ENCODE assay signal across 24 cellular contexts in genomic region chr14:101521306-101521935, GRCh38. TPM values are rescaled to one million over a fixed set of nuclear protein-coding genes. Genes with fewer than 3 reads are reported as not detected.
"Had no signal": no experiment of that assay in that cellular context is flagged by ENCODE, and none has a peak within 500 bp of the region (broad histone marks: within the 10 kb centered on the region; RNA-seq: fewer than 3 reads in every experiment).

No MANE protein-coding gene starts in this region.

- DNase-seq: activated CD4-positive, alpha-beta memory T cell treated with anti-CD3 and anti-CD28 coated beads, Interleukin-2, amount 10 ng/mL, durations not matched to agents 7 days and 5 days; activated CD4-positive, alpha-beta T cell treated with anti-CD3 and anti-CD28 coated beads for 36 hours; activated naive CD4-positive, alpha-beta T cell; activated naive CD8-positive, alpha-beta T cell treated with anti-CD3 and anti-CD28 coated beads, Interleukin-2, amount 10 ng/mL, durations not matched to agents 7 days and 5 days; activated T-cell treated with anti-CD3 and anti-CD28 coated beads, Interleukin-2, amount 50 U/mL, for 1 hour; colonic mucosa; endodermal cell; foreskin keratinocyte; kidney; mucosa of descending colon; naive B cell; stimulated activated CD4-positive, alpha-beta T cell treated with anti-CD3 and anti-CD28 coated beads, Interleukin-12 subunit alpha, Interleukin-12 subunit beta, amount 100 ng/mL, for 4 hours; stimulated activated CD4-positive, alpha-beta T cell treated with anti-CD3 and anti-CD28 coated beads, Interleukin-2, amount 100 ng/mL, for 24 hours; stimulated activated naive CD8-positive, alpha-beta T cell treated with anti-CD3 and anti-CD28 coated beads, Interleukin-15, Interleukin-2, amounts not matched to agents 100 U/mL and 50 U/mL, for 24 hours; T-cell; trophoblast cell had no signal

- H3K4me1 Mint-ChIP-seq: activated CD4-positive, alpha-beta memory T cell treated with anti-CD3 and anti-CD28 coated beads, Interleukin-2, amount 10 ng/mL, durations not matched to agents 7 days and 5 days; activated CD4-positive, alpha-beta T cell treated with anti-CD3 and anti-CD28 coated beads for 36 hours; activated naive CD8-positive, alpha-beta T cell treated with anti-CD3 and anti-CD28 coated beads, Interleukin-2, amount 10 ng/mL, durations not matched to agents 7 days and 5 days; central memory CD8-positive, alpha-beta T cell; memory B cell; naive B cell; T-cell had no signal

- H3K4me1 ChIP-seq: colonic mucosa, foreskin keratinocyte, left ventricle myocardium inferior had no signal

- H3K36me3 Mint-ChIP-seq: activated naive CD8-positive, alpha-beta T cell treated with anti-CD3 and anti-CD28 coated beads, Interleukin-2, amount 10 ng/mL, durations not matched to agents 7 days and 5 days; memory B cell; T-cell had no signal

- H3K27me3 Mint-ChIP-seq: activated CD4-positive, alpha-beta memory T cell treated with anti-CD3 and anti-CD28 coated beads, Interleukin-2, amount 10 ng/mL, durations not matched to agents 7 days and 5 days; activated CD4-positive, alpha-beta T cell treated with anti-CD3 and anti-CD28 coated beads for 36 hours; activated naive CD8-positive, alpha-beta T cell treated with anti-CD3 and anti-CD28 coated beads, Interleukin-2, amount 10 ng/mL, durations not matched to agents 7 days and 5 days; memory B cell had no signal

- H3K27me3 ChIP-seq: body of pancreas, colonic mucosa, foreskin keratinocyte had no signal

- H3K9me3 ChIP-seq: body of pancreas, colonic mucosa, left ventricle myocardium inferior, mucosa of descending colon had no signal

- H3K27ac Mint-ChIP-seq: activated CD4-positive, alpha-beta memory T cell treated with anti-CD3 and anti-CD28 coated beads, Interleukin-2, amount 10 ng/mL, durations not matched to agents 7 days and 5 days; activated CD4-positive, alpha-beta T cell treated with anti-CD3 and anti-CD28 coated beads for 36 hours; activated naive CD8-positive, alpha-beta T cell treated with anti-CD3 and anti-CD28 coated beads, Interleukin-2, amount 10 ng/mL, durations not matched to agents 7 days and 5 days; activated T-helper 17 cell treated with anti-CD3 and anti-CD28 coated beads, Interleukin-2, amount 50 U/mL, for 72 hours; endodermal cell; memory B cell; naive B cell; T-cell; WTC11 had no signal

- H3K9me3 Mint-ChIP-seq: activated CD4-positive, alpha-beta memory T cell treated with anti-CD3 and anti-CD28 coated beads, Interleukin-2, amount 10 ng/mL, durations not matched to agents 7 days and 5 days; activated naive CD8-positive, alpha-beta T cell treated with anti-CD3 and anti-CD28 coated beads, Interleukin-2, amount 10 ng/mL, durations not matched to agents 7 days and 5 days; activated T-helper 17 cell treated with anti-CD3 and anti-CD28 coated beads, Interleukin-2, amount 50 U/mL, for 72 hours; central memory CD8-positive, alpha-beta T cell; memory B cell had no signal

- H3K4me3 Mint-ChIP-seq: activated CD4-positive, alpha-beta memory T cell treated with anti-CD3 and anti-CD28 coated beads, Interleukin-2, amount 10 ng/mL, durations not matched to agents 7 days and 5 days; activated CD4-positive, alpha-beta T cell treated with anti-CD3 and anti-CD28 coated beads for 36 hours; activated naive CD8-positive, alpha-beta T cell treated with anti-CD3 and anti-CD28 coated beads, Interleukin-2, amount 10 ng/mL, durations not matched to agents 7 days and 5 days; activated T-helper 17 cell treated with anti-CD3 and anti-CD28 coated beads, Interleukin-2, amount 50 U/mL, for 72 hours; central memory CD8-positive, alpha-beta T cell; endodermal cell; memory B cell; naive B cell; T-cell; WTC11 had no signal

- H3K36me3 ChIP-seq: colonic mucosa, left ventricle myocardium inferior had no signal

- H3K4me3 ChIP-seq: body of pancreas, colonic mucosa, left ventricle myocardium inferior, mucosa of descending colon had no signal

- H3K27ac ChIP-seq: body of pancreas, colonic mucosa, epithelial cell of prostate, foreskin keratinocyte had no signal

RNA-seq across cellular contexts. Expression of gene DIO3, which starts 39.9 kb away (rescaled TPM):
- total RNA-seq: activated CD4-positive, alpha-beta memory T cell treated with anti-CD3 and anti-CD28 coated beads, Interleukin-2, amount 10 ng/mL, durations not matched to agents 7 days and 5 days; activated CD4-positive, alpha-beta T cell treated with anti-CD3 and anti-CD28 coated beads for 36 hours; activated naive CD8-positive, alpha-beta T cell treated with anti-CD3 and anti-CD28 coated beads, Interleukin-2, amount 10 ng/mL, durations not matched to agents 7 days and 5 days; activated T-helper 17 cell treated with anti-CD3 and anti-CD28 coated beads, Interleukin-2, amount 50 U/mL, for 72 hours; foreskin keratinocyte; left ventricle myocardium inferior; renal cortical epithelial cell; T-cell had no signal
